In genomic region chr6:41367700-41368099, GRCh38 we compare ENCODE assay signal across 9 cellular contexts. TPM values are rescaled to one million over a fixed set of nuclear protein-coding genes. Genes with fewer than 3 reads are reported as not detected.
DNase-seq lines count a peak whose midpoint lies in the region; ATAC-seq and TF ChIP-seq lines count a peak whose summit lies in the region.
"Had no signal": no experiment of that assay in that cellular context is flagged by ENCODE, and none has a peak within 500 bp of the region (broad histone marks: within the 10 kb centered on the region; RNA-seq: fewer than 3 reads in every experiment).

No MANE protein-coding gene starts in this region.

- intact Hi-C loops in esophagus squamous epithelium (cut with DNase I) = loop anchor here (5.0 kb wide), 1 partner anchor 315 kb away; no protein-coding TSS in a partner anchor

- H3K4me1 ChIP-seq in esophagus squamous epithelium = peaks cover 12 to 26% (median 16%) of the 10 kb centered on the region in 3 donors

- no peak overlapping the region for H3K4me2 ChIP-seq in neural cell (ENCODE audit: low read length)

- H3K27ac ChIP-seq in esophagus squamous epithelium = no peak overlapping the region
- no peak overlapping the region for H3K27ac ChIP-seq in neural cell (ENCODE audit: low read length)

- peak; percentile 18 to 60 (median 35) for TF ChIP-seq CTCF in esophagus squamous epithelium (IDR thresholded peaks at IDR 0.05)
- TF ChIP-seq CTCF in neural cell (IDR thresholded peaks at IDR 0.05; ENCODE audit: poor library complexity, severe bottlenecking) = peak; percentile 94

- peak; percentile 16 for TF ChIP-seq EP300 in neural cell (conservative IDR thresholded peaks at IDR 0.05; ENCODE audit: poor library complexity, severe bottlenecking)

- DNase-seq in GDM1 (lab: John Stamatoyannopoulos, UW) = peak; percentile 18
- DNase-seq in NCI-H1092 treated with DMSO at 0.1 percent for 48 hours (lab: John Stamatoyannopoulos, UW) = peak; percentile 54
- peak; percentile 41 for DNase-seq in SHP77 treated with DMSO at 0.1 percent for 48 hours (lab: John Stamatoyannopoulos, UW)
- DNase-seq in esophagus squamous epithelium (lab: John Stamatoyannopoulos, UW) = no peak

- no peak for ATAC-seq in HG02610 (IDR thresholded peaks at IDR 0.05; ENCODE audit: unreplicated experiment)
- no peak for ATAC-seq in HG02798 (IDR thresholded peaks at IDR 0.05; ENCODE audit: poor library complexity, unreplicated experiment)
- ATAC-seq in GM19467 (IDR thresholded peaks at IDR 0.05; ENCODE audit: unreplicated experiment) = no peak

- H3K27me3 ChIP-seq in esophagus squamous epithelium = peaks cover 2 to 99% (median 17%) of the 10 kb centered on the region in 4 donors
- H3K27me3 ChIP-seq in neural cell (ENCODE audit: insufficient read depth, low read depth, low read length) = peaks cover 64% of the 10 kb centered on the region

- H3K4me3 ChIP-seq in esophagus squamous epithelium = no peak overlapping the region
- no peak overlapping the region for H3K4me3 ChIP-seq in neural cell (ENCODE audit: low read length)

- TF ChIP-seq POLR2A in esophagus squamous epithelium (IDR thresholded peaks at IDR 0.05) = no peak

- peak; percentile 96 for TF ChIP-seq RAD21 in neural cell (conservative IDR thresholded peaks at IDR 0.05)

- H3K9me3 ChIP-seq in esophagus squamous epithelium = no peaks in the 10 kb centered on the region
- H3K9me3 ChIP-seq in neural cell (ENCODE audit: low read length) = peaks cover 4% of the 10 kb centered on the region

- H3F3A ChIP-seq in neural cell (ENCODE audit: insufficient read depth, low read length, poor library complexity, severe bottlenecking) = peaks cover 4% of the 10 kb centered on the region

- no peak overlapping the region for H3K9ac ChIP-seq in neural cell (ENCODE audit: low read length)

- H3K79me2 ChIP-seq in neural cell (replicated peaks; ENCODE audit: insufficient read depth, low read length) = peaks cover 10% of the 10 kb centered on the region

- H3K36me3 ChIP-seq in esophagus squamous epithelium (no peaks in the 10 kb centered on the region), neural cell (ENCODE audit: insufficient read depth, low read length) (no peaks in the 10 kb centered on the region)

- no peaks in the 10 kb centered on the region for H4K20me1 ChIP-seq in neural cell (ENCODE audit: insufficient read depth)

- 5 to 25% methylated on average over 2 of the region's 2 CpGs for WGBS in esophagus squamous epithelium, 2 donors

- no peak overlapping the region for H2AFZ ChIP-seq in neural cell (ENCODE audit: low read depth, low read length)

- no peaks in the 10 kb centered on the region for H3K9me2 ChIP-seq in neural cell (ENCODE audit: insufficient read depth, low read length)

TF ChIP-seq in neural cell, 6 proteins besides CTCF, POLR2A, EP300 and RAD21:
- TF ChIP-seq SMC3 (conservative IDR thresholded peaks at IDR 0.05; ENCODE audit: poor library complexity) (peak; percentile 94), POLR2AphosphoS5 (IDR thresholded peaks at IDR 0.05) (no peak), REST (IDR thresholded peaks at IDR 0.05; ENCODE audit: borderline replicate concordance) (no peak), MXI1 (conservative IDR thresholded peaks at IDR 0.05; ENCODE audit: poor library complexity, severe bottlenecking) (no peak)
TF ChIP-seq in neural cell: peak in this region for 1.

RNA-seq across cellular contexts. Expression of gene NCR2, which starts 32.3 kb away (rescaled TPM):
- total RNA-seq in esophagus squamous epithelium = under 1 TPM in 1 of 4 donors, not detected in 3; 0.26 TPM
- not detected in 2 replicates for polyA plus RNA-seq in neural cell
- not detected in 2 replicates for polyA minus RNA-seq in neural cell
- total RNA-seq: T-helper 2 cell treated with Interferon-gamma antibody and Interleukin-4, amounts not matched to agents 100 ng/mL and 5 ng/mL, for 36 hours had no signal
